ENCODE assay signal across 22 cellular contexts in genomic region chr11:81655351-81655750, GRCh38.
"Had no signal": no experiment of that assay in that cellular context is flagged by ENCODE, and none has a peak within 500 bp of the region (broad histone marks: within the 10 kb centered on the region; RNA-seq: fewer than 3 reads in every experiment).

No MANE protein-coding gene starts in this region.

- H3K9me3 ChIP-seq: MG63, SJSA1 had no signal

- H3K27me3 ChIP-seq: MG63, SJSA1 had no signal

- H3K4me1 ChIP-seq: SJSA1 had no signal

- H3K4me3 ChIP-seq: MG63, SJSA1, SK-N-MC had no signal

- H3K27ac ChIP-seq: SJSA1, SK-N-MC had no signal

- DNase-seq: KBM-7, MG63, NCI-H1092, NCI-H1105 treated with DMSO at 0.1 percent for 48 hours, NCI-H1417 treated with DMSO at 0.1 percent for 48 hours, NCI-H146, NCI-H1694 treated with DMSO at 0.1 percent for 48 hours, NCI-H2029, NCI-H2081 treated with DMSO at 0.1 percent for 48 hours, NCI-H2171, NCI-H226, NCI-H446, NCI-H510A, NCI-H524 treated with DMSO at 0.1 percent for 48 hours, NCI-H69, NCI-H774, Right ventricle myocardium superior, RPMI8226, SIG-M5, SW 1271 had no signal

- H3K36me3 ChIP-seq: MG63, SJSA1 had no signal
